13 cellular contexts compared by ENCODE assay signal in genomic region chr12:124497039-124497438, GRCh38.
DNase-seq lines count a peak whose midpoint lies in the region; FAIRE-seq and TF ChIP-seq lines count a peak whose summit lies in the region.
"Had no signal": no experiment of that assay in that cellular context is flagged by ENCODE, and none has a peak within 500 bp of the region (broad histone marks: within the 10 kb centered on the region; RNA-seq: fewer than 3 reads in every experiment).

No MANE protein-coding gene starts in this region.

- no peaks in the 10 kb centered on the region for H3K27me3 Mint-ChIP-seq in type B pancreatic cell
- H3K27me3 Mint-ChIP-seq: activated CD4-positive, alpha-beta T cell treated with anti-CD3 and anti-CD28 coated beads, Interleukin-2, amount 10 ng/mL, durations not matched to agents 7 days and 5 days; activated naive CD4-positive, alpha-beta T cell treated with anti-CD3 and anti-CD28 coated beads, Interleukin-2, amount 50 U/mL, for 24 hours had no signal

- H3K14ac ChIP-seq in H1 (ENCODE audit: insufficient read length) (no peak overlapping the region), mesenchymal stem cell (ENCODE audit: low read length in 2 of 2) (peak overlapping the region in 1 of 2 experiments; percentile 85)

- peak overlapping the region; percentile 43 for H3K27ac Mint-ChIP-seq in type B pancreatic cell
- H3K27ac Mint-ChIP-seq: activated CD4-positive, alpha-beta T cell treated with anti-CD3 and anti-CD28 coated beads, Interleukin-2, amount 10 ng/mL, durations not matched to agents 7 days and 5 days; activated naive CD4-positive, alpha-beta T cell treated with anti-CD3 and anti-CD28 coated beads, Interleukin-2, amount 50 U/mL, for 24 hours had no signal

- H3K4me3 Mint-ChIP-seq in type B pancreatic cell: no peak overlapping the region
- H3K4me3 Mint-ChIP-seq: activated CD4-positive, alpha-beta T cell treated with anti-CD3 and anti-CD28 coated beads, Interleukin-2, amount 10 ng/mL, durations not matched to agents 7 days and 5 days; activated naive CD4-positive, alpha-beta T cell treated with anti-CD3 and anti-CD28 coated beads, Interleukin-2, amount 50 U/mL, for 24 hours had no signal

- H3K4me2 ChIP-seq in H1 (ENCODE audit: insufficient read depth in 1 of 2, low read depth in 2 of 2, low read length in 2 of 2) (no peak overlapping the region), mesenchymal stem cell (ENCODE audit: low read length, poor library complexity, severe bottlenecking) (no peak overlapping the region)

- POLR2A ChIA-PET in H1 (lab: Charles Lee; ENCODE audit: partially characterized antibody): interaction anchor here (1.2 kb wide), 1 partner anchor 10 kb away, joined by 4 read pairs; no protein-coding TSS in a partner anchor

- H2BK15ac ChIP-seq in H1 (ENCODE audit: low read length): no peak overlapping the region
- no peak overlapping the region for H2BK15ac ChIP-seq in mesenchymal stem cell (ENCODE audit: low read depth, poor library complexity, severe bottlenecking)

- H3K27me3 ChIP-seq in H1 (replicated peaks in 1 of 4; ENCODE audit: control insufficient read depth in 3 of 4, extremely low read depth in 1 of 4, insufficient read depth in 3 of 4, low read length in 3 of 4): no peaks in the 10 kb centered on the region
- no peaks in the 10 kb centered on the region for H3K27me3 ChIP-seq in mesenchymal stem cell (ENCODE audit: control insufficient read depth in 1 of 2, insufficient read depth in 1 of 2, low read length in 2 of 2)
- H3K27me3 ChIP-seq: left lung had no signal

- no peak for TF ChIP-seq POLR2A in H1 (IDR thresholded peaks at IDR 0.05; ENCODE audit: control extremely low read depth in 1 of 2, low read depth in 2 of 2, low read length in 2 of 2)

- no peak overlapping the region for H3K23ac ChIP-seq in H1 (ENCODE audit: insufficient read length)
- peak overlapping the region in 1 of 2 experiments; percentile 85 for H3K23ac ChIP-seq in mesenchymal stem cell (ENCODE audit: low read length in 2 of 2)

- peaks cover 7 to 38% (median 28%) of the 10 kb centered on the region in 4 experiments for H3K4me1 ChIP-seq in H1 (replicated peaks in 1 of 4; ENCODE audit: control insufficient read depth in 3 of 4, insufficient read depth in 4 of 4, low read length in 3 of 4)
- H3K4me1 ChIP-seq in mesenchymal stem cell (ENCODE audit: control insufficient read depth, insufficient read depth, low read depth, low read length): peaks cover 76% of the 10 kb centered on the region

- DNase-seq in NCI-H226 (peak; percentile 56), H1 (ENCODE audit: low read depth in 1 of 2, low spot score in 2 of 2) (no peak), mesenchymal stem cell (peak; percentile 71), type B pancreatic cell (ENCODE audit: extremely low spot score, unreplicated experiment) (no peak), ureter (ENCODE audit: low spot score) (no peak)
- no peak for DNase-seq in central memory CD4-positive, alpha-beta T cell
- no peak for DNase-seq in activated CD8-positive, alpha-beta memory T cell treated with anti-CD3 and anti-CD28 coated beads, Interleukin-2, amount 50 U/mL, for 4 hours
- DNase-seq: activated CD4-positive, alpha-beta T cell treated with anti-CD3 and anti-CD28 coated beads, Interleukin-2, amount 10 ng/mL, durations not matched to agents 7 days and 5 days; DMS79; left lung had no signal

- H2BK120ac ChIP-seq in H1 (replicated peaks; ENCODE audit: low read depth, low read length) (no peak overlapping the region), mesenchymal stem cell (ENCODE audit: low read depth, low read length) (peak overlapping the region; percentile 37)

- 89% methylated on average over 12 of the region's 13 CpGs; no CpG with 5 or more reads in 1 of the 2 experiments for WGBS in H1 (ENCODE audit: extremely low coverage in 1 of 2, insufficient coverage in 1 of 2, insufficient read length in 1 of 2, insufficient replicate concordance in 2 of 2, low coverage in 1 of 2, low lambda C conversion rate in 2 of 2, missing lambda C conversion rate in 1 of 2), 2 experiments
- WGBS in mesenchymal stem cell: 82% methylated on average over 13 of the region's 13 CpGs

- no peaks in the 10 kb centered on the region; the same call in 1 of the 2 replicates for H3K23me2 ChIP-seq in H1 (ENCODE audit: low read depth, low read length)

- no peak for FAIRE-seq in H1 (lab: Jason Lieb, UNC)

- H3K79me1 ChIP-seq in H1 (ENCODE audit: low read depth, low read length) (peaks cover 37% of the 10 kb centered on the region), mesenchymal stem cell (replicated peaks; ENCODE audit: low read length, poor library complexity, severe bottlenecking) (peaks cover 6% of the 10 kb centered on the region)

- H3K4ac ChIP-seq in H1 (replicated peaks; ENCODE audit: insufficient read length, low read depth, low read length): no peak overlapping the region
- H3K4ac ChIP-seq in mesenchymal stem cell (ENCODE audit: low read depth in 1 of 2, low read length in 2 of 2): peak overlapping the region; percentile 15 to 47

- H2AK5ac ChIP-seq in H1 (ENCODE audit: low read depth, low read length) (peak overlapping the region; percentile 45; the same call in 1 of the 2 replicates), mesenchymal stem cell (ENCODE audit: low read length, severe bottlenecking) (peak overlapping the region; percentile 40)

- no peaks in the 10 kb centered on the region for H3K9me3 Mint-ChIP-seq in type B pancreatic cell
- H3K9me3 Mint-ChIP-seq: activated CD4-positive, alpha-beta T cell treated with anti-CD3 and anti-CD28 coated beads, Interleukin-2, amount 10 ng/mL, durations not matched to agents 7 days and 5 days; activated naive CD4-positive, alpha-beta T cell treated with anti-CD3 and anti-CD28 coated beads, Interleukin-2, amount 50 U/mL, for 24 hours had no signal

- H3K9ac ChIP-seq in H1 (replicated peaks in 1 of 4; ENCODE audit: extremely low read depth in 1 of 4, low read depth in 3 of 4, low read length in 3 of 4) (no peak overlapping the region), mesenchymal stem cell (ENCODE audit: low read length) (peak overlapping the region; percentile 68)

- TF ChIP-seq EP300 in H1 (IDR thresholded peaks at IDR 0.05; ENCODE audit: borderline replicate concordance in 1 of 2, low read depth in 2 of 2, low read length in 2 of 2): no peak

- no peak overlapping the region for H3K27ac ChIP-seq in H1 (ENCODE audit: low read depth, low read length)
- peak overlapping the region; percentile 28 for H3K27ac ChIP-seq in mesenchymal stem cell (ENCODE audit: low read length, poor library complexity, severe bottlenecking)
- H3K27ac ChIP-seq: epithelial cell of prostate, SK-N-MC had no signal

- peaks cover 23 to 32% of the 10 kb centered on the region in 2 experiments for H4K20me1 ChIP-seq in H1 (replicated peaks in 1 of 2; ENCODE audit: control insufficient read depth in 1 of 2, insufficient read depth in 2 of 2, low read length in 2 of 2)

- H2BK12ac ChIP-seq in H1 (ENCODE audit: low read depth, low read length) (no peak overlapping the region), mesenchymal stem cell (ENCODE audit: low read length in 2 of 2) (peak overlapping the region; percentile 45 to 49)

- H3K9me3 ChIP-seq in H1 (ENCODE audit: insufficient read depth in 2 of 2, low read depth in 1 of 2, low read length in 1 of 2) (no peaks in the 10 kb centered on the region), mesenchymal stem cell (ENCODE audit: control insufficient read depth, low read length) (no peaks in the 10 kb centered on the region)
- H3K9me3 ChIP-seq: left lung had no signal

- no peaks in the 10 kb centered on the region for H3K36me3 Mint-ChIP-seq in type B pancreatic cell

- H3K36me3 ChIP-seq in H1 (ENCODE audit: control insufficient read depth in 2 of 4, insufficient read depth in 4 of 4, low read length in 3 of 4): peaks cover 0 to 4% (median 0%) of the 10 kb centered on the region in 4 experiments; a peak in 3 of 8 replicates
- peaks cover 22 to 63% of the 10 kb centered on the region in 2 experiments for H3K36me3 ChIP-seq in mesenchymal stem cell (ENCODE audit: control insufficient read depth in 1 of 2, insufficient read depth in 2 of 2, low read depth in 1 of 2, low read length in 2 of 2)

- H4K5ac ChIP-seq in H1 (ENCODE audit: insufficient read length, low read depth, low read length): no peak overlapping the region

- H4K8ac ChIP-seq in H1 (ENCODE audit: extremely low read depth, insufficient read depth, low read length) (no peak overlapping the region), mesenchymal stem cell (ENCODE audit: low read length) (no peak overlapping the region)

- no peak for TF ChIP-seq RAD21 in H1 (IDR thresholded peaks at IDR 0.05 in 1 of 2, conservative IDR thresholded peaks at IDR 0.05 in 1 of 2; ENCODE audit: low read depth in 2 of 2, low read length in 2 of 2)

- H2BK5ac ChIP-seq in H1 (ENCODE audit: low read depth, low read length) (peak overlapping the region; percentile 2), mesenchymal stem cell (ENCODE audit: low read depth, low read length, poor library complexity, severe bottlenecking) (no peak overlapping the region)

- peaks cover 41% of the 10 kb centered on the region for H3K4me1 Mint-ChIP-seq in type B pancreatic cell (ENCODE audit: unreplicated experiment)

- peak overlapping the region; percentile 73; the same call in 1 of the 2 replicates for H3K18ac ChIP-seq in H1 (ENCODE audit: extremely low read depth, low read length)
- peak overlapping the region; percentile 46 to 79 for H3K18ac ChIP-seq in mesenchymal stem cell (ENCODE audit: low read depth in 1 of 2, low read length in 2 of 2)

- H3K56ac ChIP-seq in H1 (replicated peaks; ENCODE audit: insufficient read length, low read depth, low read length): no peak overlapping the region

- H4K91ac ChIP-seq in H1 (replicated peaks; ENCODE audit: insufficient read length, low read length) (no peak overlapping the region), mesenchymal stem cell (ENCODE audit: low read length) (peak overlapping the region; percentile 37)

- CTCF ChIA-PET in H1 (lab: Charles Lee; ENCODE audit: partially characterized antibody): interaction anchor here (0.6 to 1.7 kb wide), 9 partner anchors 10 to 168 kb away, joined by 3 to 6 read pairs (median 3); no protein-coding TSS in a partner anchor

- H3K4me3 ChIP-seq in H1 (ENCODE audit: extremely low read depth in 1 of 4, insufficient read depth in 2 of 4, low read depth in 3 of 4, low read length in 4 of 4) (no peak overlapping the region), mesenchymal stem cell (ENCODE audit: insufficient read depth in 1 of 2, low read depth in 1 of 2, low read length in 2 of 2) (peak overlapping the region in 1 of 2 experiments; percentile 2)
- H3K4me3 ChIP-seq: left lung, SK-N-MC had no signal

- H3K79me2 ChIP-seq in H1 (ENCODE audit: control insufficient read depth in 1 of 2, insufficient read depth in 2 of 2, low read length in 2 of 2): peaks cover 10 to 96% of the 10 kb centered on the region in 2 experiments

- H2BK20ac ChIP-seq in H1 (ENCODE audit: low read length): no peak overlapping the region

- H2AFZ ChIP-seq in H1 (ENCODE audit: low read length) (no peak overlapping the region), mesenchymal stem cell (ENCODE audit: low read depth, low read length) (no peak overlapping the region)

- TF ChIP-seq CTCF in H1 (IDR thresholded peaks at IDR 0.05; ENCODE audit: control extremely low read depth in 1 of 3, insufficient read depth in 1 of 3, low read depth in 1 of 3, low read length in 3 of 3): no peak
- no peak for TF ChIP-seq CTCF in type B pancreatic cell (conservative IDR thresholded peaks at IDR 0.05)

TF ChIP-seq in H1, 55 proteins besides CTCF, POLR2A, EP300 and RAD21 (continues in another document):
- no peak for TF ChIP-seq JUN (IDR thresholded peaks at IDR 0.05; ENCODE audit: low read depth, low read length)

Comparison
In these comparisons a context has a peak if more than half of its experiments do, and no peak if none do; other contexts are left out.
1. DNase-seq: peak in NCI-H226 (single experiment) and mesenchymal stem cell (single experiment); none in H1 (0 of 2), type B pancreatic cell (single experiment), central memory CD4-positive, alpha-beta T cell (single experiment), activated CD8-positive, alpha-beta memory T cell treated with anti-CD3 and anti-CD28 coated beads, Interleukin-2, amount 50 U/mL, for 4 hours (single experiment) and ureter (single experiment).